Comparison of ENCODE assay signal across 25 cellular contexts in the genomic region with DNA sequence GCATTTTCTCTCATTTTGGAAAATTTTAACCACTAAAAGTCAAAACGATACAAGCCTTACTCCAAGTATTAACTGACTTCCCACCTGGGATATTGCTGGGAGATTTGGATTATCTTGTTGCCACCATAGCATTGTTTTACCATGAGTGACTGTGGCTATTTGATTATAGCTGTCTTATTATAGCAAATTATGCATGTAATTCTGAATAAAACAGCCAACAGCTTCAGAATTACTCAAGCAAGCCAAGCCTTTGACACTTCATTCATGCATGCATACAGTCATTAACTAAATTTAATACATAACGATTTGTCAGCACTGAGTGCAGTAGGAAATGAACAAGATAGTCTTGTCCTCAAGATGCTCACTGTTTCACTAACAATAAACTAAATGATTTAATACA.
"Had no signal": no experiment of that assay in that cellular context is flagged by ENCODE, and none has a peak within 500 bp of the region (broad histone marks: within the 10 kb centered on the region; RNA-seq: fewer than 3 reads in every experiment).

No MANE protein-coding gene starts in this region.

- H3K4me1 ChIP-seq: left lung, pancreas, prostate gland, uterus had no signal

- H3K9me3 ChIP-seq: left lung, pancreas, prostate gland, tibial nerve, uterus had no signal

- H3K27ac ChIP-seq: left lung, pancreas, prostate gland, tibial nerve, uterus had no signal

- H3K27me3 ChIP-seq: left lung, pancreas, tibial nerve, uterus had no signal

- ATAC-seq: left colon; left lung; naive thymus-derived CD8-positive, alpha-beta T cell; pancreas; right cardiac atrium; stimulated activated memory B cell treated with anti-CD40 and anti-IgM and Interleukin-4, amounts not matched to agents 10 μg/mL and 1 μg/mL and 100 μg/mL, for 72 hours; stimulated activated naive CD8-positive, alpha-beta T cell treated with anti-CD3 and anti-CD28 coated beads, Interleukin-15, amount 100 ng/mL, for 72 hours had no signal

- H3K36me3 ChIP-seq: left lung, pancreas, prostate gland, tibial nerve, uterus had no signal

- H3K4me3 ChIP-seq: left lung, lung, pancreas, prostate gland, smooth muscle cell, tibial nerve, uterus had no signal

- H3K4me2 ChIP-seq: smooth muscle cell had no signal

- DNase-seq: hippocampal formation; immature natural killer cell; kidney; left colon; left lung; mesendoderm; naive thymus-derived CD8-positive, alpha-beta T cell; nucleus accumbens; pancreas; posterior cingulate gyrus; retina; right cardiac atrium; stimulated activated CD4-positive, alpha-beta T cell treated with anti-CD3 and anti-CD28 coated beads, Interleukin-1b, Interleukin-23, amount 100 ng/mL, for 48 hours; stimulated activated CD4-positive, alpha-beta T cell treated with anti-CD3 and anti-CD28 coated beads, Interleukin-2, amount 100 ng/mL, for 48 hours; stimulated activated CD4-positive, alpha-beta T cell treated with anti-CD3 and anti-CD28 coated beads, Interleukin-4, amount 100 ng/mL, for 4 hours; stimulated activated CD8-positive, alpha-beta memory T cell treated with anti-CD3 and anti-CD28 coated beads, Interleukin-4, amount 100 ng/mL, for 48 hours; stimulated activated naive CD4-positive, alpha-beta T cell treated with Interleukin-2 at 50 U/mL for 16 hours; stimulated activated naive CD8-positive, alpha-beta T cell treated with anti-CD3 and anti-CD28 coated beads, Interleukin-15, amount 100 ng/mL, for 72 hours; substantia nigra; uterus had no signal
